Comparison of ENCODE assay signal across 18 cellular contexts in the genomic region with DNA sequence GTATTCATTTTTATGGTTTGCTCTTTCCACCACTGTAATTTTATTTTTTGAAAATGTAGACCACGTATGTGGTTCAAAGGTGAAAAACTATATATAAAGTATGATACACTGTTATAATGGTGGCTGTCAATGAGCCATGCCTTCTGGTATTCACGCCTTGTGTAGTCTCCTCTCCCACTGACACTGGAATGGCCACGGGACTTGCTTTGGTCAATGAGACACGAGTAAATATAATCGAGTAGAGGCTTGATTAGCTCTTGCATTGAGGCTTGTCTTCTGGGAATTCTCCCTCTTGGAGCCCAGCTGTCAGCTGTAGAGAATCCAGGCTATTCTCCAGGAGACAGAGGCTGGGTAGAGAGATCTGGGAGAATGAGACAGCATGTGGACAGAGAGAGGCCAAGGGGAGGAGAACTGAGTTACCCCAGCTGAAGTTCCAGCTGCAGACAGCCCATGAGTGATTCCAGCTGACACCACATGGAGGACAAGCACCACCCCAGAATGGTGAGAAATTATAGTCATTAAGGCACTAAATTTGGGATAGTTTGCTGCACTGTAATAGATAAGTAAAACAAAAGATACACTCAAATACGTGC. TPM values are rescaled to one million over a fixed set of nuclear protein-coding genes. Genes with fewer than 3 reads are reported as not detected.
DNase-seq lines count a peak whose midpoint lies in the region; ATAC-seq and TF ChIP-seq lines count a peak whose summit lies in the region.
"Had no signal": no experiment of that assay in that cellular context is flagged by ENCODE, and none has a peak within 500 bp of the region (broad histone marks: within the 10 kb centered on the region; RNA-seq: fewer than 3 reads in every experiment).

No MANE protein-coding gene starts in this region.

- H4K8ac ChIP-seq in IMR-90 (ENCODE audit: low read depth in 2 of 2, low read length in 2 of 2): no peak overlapping the region

- DNase-seq in IMR-90 (no peak), Panc1 (ENCODE audit: low read depth, low spot score) (no peak), heart right ventricle (peak in 1 of 2 donors; percentile 47), myocyte (ENCODE audit: low read depth) (peak; percentile 91), G401 (ENCODE audit: low spot score) (no peak), anterior cingulate cortex (lab: John Stamatoyannopoulos, UW) (no peak)
- DNase-seq: Calu3; CD4-positive, CD25-positive, alpha-beta regulatory T cell; DND-41; GF-D8; H7; KG1; NCI-H1092; NCI-H2107; NCI-H774; SJCRH30 had no signal

- H2BK15ac ChIP-seq in IMR-90 (ENCODE audit: low read depth, low read length): no peak overlapping the region

- CTCF ChIA-PET in IMR-90 (lab: Yijun Ruan, JAX): interaction anchor here (0.9 kb wide), 1 partner anchor 14 kb away, joined by 3 read pairs; no protein-coding TSS in a partner anchor
- CTCF ChIA-PET in Panc1 (lab: Charles Lee): no interaction called here

- H3K9ac ChIP-seq in IMR-90 (ENCODE audit: low read depth, low read length): no peak overlapping the region

- no peak overlapping the region for H2BK120ac ChIP-seq in IMR-90 (ENCODE audit: low read depth, low read length)

- WGBS in IMR-90 (ENCODE audit: extremely low coverage in 2 of 2, insufficient read length in 1 of 2), 2 experiments: 63% methylated on average over 2 of the region's 6 CpGs; no CpG with 5 or more reads in 1 of the 2 experiments
- WGBS in heart right ventricle, 2 donors: 62 to 66% methylated on average over 6 of the region's 6 CpGs

- H3K27ac ChIP-seq in IMR-90 (ENCODE audit: insufficient read depth, low read length) (no peak overlapping the region), Panc1 (ENCODE audit: low read length) (no peak overlapping the region), heart right ventricle (no peak overlapping the region)
- H3K27ac ChIP-seq: SJCRH30 had no signal

- H3K4me3 ChIP-seq in IMR-90 (ENCODE audit: insufficient read depth, low read depth, low read length) (no peak overlapping the region), Panc1 (ENCODE audit: low read depth in 2 of 2, low read length in 2 of 2) (no peak overlapping the region), heart right ventricle (no peak overlapping the region)
- H3K4me3 ChIP-seq: SJCRH30 had no signal

- dilution Hi-C loops in IMR-90 (cut with HindIII; ENCODE audit: low sequenced_read_pairs, unreplicated experiment): no loop called here

- no peak overlapping the region for H2AK9ac ChIP-seq in IMR-90 (replicated peaks; ENCODE audit: low read depth, low read length, poor library complexity)

- no peaks in the 10 kb centered on the region for H4K20me1 ChIP-seq in IMR-90 (ENCODE audit: insufficient read depth, low read length)

- no peak overlapping the region for H3K14ac ChIP-seq in IMR-90 (replicated peaks; ENCODE audit: low read depth, low read length)

- H3K9me1 ChIP-seq in IMR-90 (ENCODE audit: insufficient read depth, low read length): no peaks in the 10 kb centered on the region

- H3K4me1 ChIP-seq in IMR-90 (ENCODE audit: control insufficient read depth, insufficient read depth, low read length): no peaks in the 10 kb centered on the region
- H3K4me1 ChIP-seq in Panc1 (ENCODE audit: control insufficient read depth, insufficient read depth, low read length): no peaks in the 10 kb centered on the region
- H3K4me1 ChIP-seq in heart right ventricle: peaks cover 0 to 9% (median 3%) of the 10 kb centered on the region in 9 donors
- H3K4me1 ChIP-seq: SJCRH30 had no signal

- TF ChIP-seq RAD21 in IMR-90 (IDR thresholded peaks at IDR 0.05; ENCODE audit: low read length): no peak

- H3K9me3 ChIP-seq in IMR-90 (ENCODE audit: control insufficient read depth, insufficient read depth, low read length) (no peaks in the 10 kb centered on the region), Panc1 (ENCODE audit: control insufficient read depth, insufficient read depth, low read depth, low read length) (no peaks in the 10 kb centered on the region), heart right ventricle (peaks cover 0 to 5% (median 0%) of the 10 kb centered on the region in 11 donors)
- H3K9me3 ChIP-seq: SJCRH30 had no signal

- H3K36me3 ChIP-seq in IMR-90 (ENCODE audit: control insufficient read depth, insufficient read depth, low read length) (no peaks in the 10 kb centered on the region), Panc1 (ENCODE audit: control insufficient read depth, insufficient read depth, low read length) (no peaks in the 10 kb centered on the region), heart right ventricle (no peaks in the 10 kb centered on the region)
- H3K36me3 ChIP-seq: SJCRH30 had no signal

- BruUV-seq in IMR-90 (replicated peaks; lab: Mats Ljungman, UMichigan) (no TSS peak), Panc1 (replicated peaks; lab: Mats Ljungman, UMichigan) (no TSS peak)

- peak overlapping the region; percentile 33 for H2AFZ ChIP-seq in IMR-90 (replicated peaks; ENCODE audit: low read length, poor library complexity)

- POLR2A ChIA-PET in IMR-90 (lab: Charles Lee; ENCODE audit: unreplicated experiment): no interaction called here
- POLR2A ChIA-PET in Panc1 (lab: Charles Lee): no interaction called here

- H3K56ac ChIP-seq in IMR-90 (ENCODE audit: extremely low read depth, insufficient read depth, low read length): no peak overlapping the region

- no peak for TF ChIP-seq POLR2A in IMR-90 (IDR thresholded peaks at IDR 0.05; ENCODE audit: low read depth, low read length)

- TF ChIP-seq CTCF in IMR-90 (conservative IDR thresholded peaks at IDR 0.05; ENCODE audit: low read depth, low read length) (no peak), Panc1 (IDR thresholded peaks at IDR 0.05) (no peak), heart right ventricle (IDR thresholded peaks at IDR 0.05) (no peak)

- no peak overlapping the region for H2BK20ac ChIP-seq in IMR-90 (ENCODE audit: low read depth, low read length)

- no peak overlapping the region for H3K18ac ChIP-seq in IMR-90 (ENCODE audit: low read depth, low read length)

- intact Hi-C loops in IMR-90 (cut with micrococcal nuclease): no loop called here
- intact Hi-C loops in Panc1 (cut with micrococcal nuclease; ENCODE audit: unreplicated experiment): no loop called here
- intact Hi-C loops in heart right ventricle (cut with DNase I): no loop called here

- ATAC-seq in IMR-90 (ENCODE audit: low read depth) (no peak), Panc1 (peak; percentile 62), heart right ventricle (peak; percentile 61 to 95 (median 93)), HG03442 (IDR thresholded peaks at IDR 0.05; ENCODE audit: unreplicated experiment) (no peak), GM19023 (IDR thresholded peaks at IDR 0.05; ENCODE audit: unreplicated experiment) (no peak)

- H4K91ac ChIP-seq in IMR-90 (ENCODE audit: insufficient read depth, low read depth, low read length): no peak overlapping the region

- no peaks in the 10 kb centered on the region for H3K79me1 ChIP-seq in IMR-90 (ENCODE audit: low read depth in 1 of 2, low read length in 2 of 2)

- H3K23ac ChIP-seq in IMR-90 (ENCODE audit: low read depth, low read length): no peak overlapping the region

- H4K5ac ChIP-seq in IMR-90 (ENCODE audit: low read depth, low read length): no peak overlapping the region

- H3K4ac ChIP-seq in IMR-90 (ENCODE audit: low read depth, low read length): no peak overlapping the region

- no peak overlapping the region for H2AK5ac ChIP-seq in IMR-90 (ENCODE audit: low read depth, low read length)

- in situ Hi-C loops in IMR-90 (cut with MboI; ENCODE audit: low sequenced_read_pairs) (no loop called here), Panc1 (cut with HindIII; ENCODE audit: low pct_unique_long_range_greater_than_20kb, low sequenced_read_pairs) (no loop called here), G401 (cut with HindIII; ENCODE audit: low sequenced_read_pairs) (no loop called here)

- no peak overlapping the region for H2BK5ac ChIP-seq in IMR-90 (ENCODE audit: low read depth, low read length, poor library complexity, severe bottlenecking)

- H3K27me3 ChIP-seq in IMR-90 (ENCODE audit: control insufficient read depth, insufficient read depth, low read length) (no peaks in the 10 kb centered on the region), Panc1 (ENCODE audit: control insufficient read depth, insufficient read depth, low read length) (no peaks in the 10 kb centered on the region), heart right ventricle (no peaks in the 10 kb centered on the region)
- H3K27me3 ChIP-seq: SJCRH30 had no signal

- no peak overlapping the region for H3K4me2 ChIP-seq in IMR-90 (ENCODE audit: low read depth, low read length)

TF ChIP-seq in IMR-90, 13 proteins besides CTCF, POLR2A, EP300 and RAD21 (continues in another document):
- TF ChIP-seq, protein P1, sequence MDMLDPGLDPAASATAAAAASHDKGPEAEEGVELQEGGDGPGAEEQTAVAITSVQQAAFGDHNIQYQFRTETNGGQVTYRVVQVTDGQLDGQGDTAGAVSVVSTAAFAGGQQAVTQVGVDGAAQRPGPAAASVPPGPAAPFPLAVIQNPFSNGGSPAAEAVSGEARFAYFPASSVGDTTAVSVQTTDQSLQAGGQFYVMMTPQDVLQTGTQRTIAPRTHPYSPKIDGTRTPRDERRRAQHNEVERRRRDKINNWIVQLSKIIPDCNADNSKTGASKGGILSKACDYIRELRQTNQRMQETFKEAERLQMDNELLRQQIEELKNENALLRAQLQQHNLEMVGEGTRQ (IDR thresholded peaks at IDR 0.05; ENCODE audit: low read depth, low read length): no peak
- TF ChIP-seq FOS (IDR thresholded peaks at IDR 0.05; ENCODE audit: low read depth, low read length) (no peak), MXI1 (IDR thresholded peaks at IDR 0.05; ENCODE audit: borderline replicate concordance, low read depth, low read length) (no peak), CEBPB (IDR thresholded peaks at IDR 0.05; ENCODE audit: low read depth, low read length) (no peak)
- TF ChIP-seq, protein P2, sequence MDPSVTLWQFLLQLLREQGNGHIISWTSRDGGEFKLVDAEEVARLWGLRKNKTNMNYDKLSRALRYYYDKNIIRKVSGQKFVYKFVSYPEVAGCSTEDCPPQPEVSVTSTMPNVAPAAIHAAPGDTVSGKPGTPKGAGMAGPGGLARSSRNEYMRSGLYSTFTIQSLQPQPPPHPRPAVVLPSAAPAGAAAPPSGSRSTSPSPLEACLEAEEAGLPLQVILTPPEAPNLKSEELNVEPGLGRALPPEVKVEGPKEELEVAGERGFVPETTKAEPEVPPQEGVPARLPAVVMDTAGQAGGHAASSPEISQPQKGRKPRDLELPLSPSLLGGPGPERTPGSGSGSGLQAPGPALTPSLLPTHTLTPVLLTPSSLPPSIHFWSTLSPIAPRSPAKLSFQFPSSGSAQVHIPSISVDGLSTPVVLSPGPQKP (IDR thresholded peaks at IDR 0.05; ENCODE audit: borderline replicate concordance, low read depth, low read length): no peak

RNA-seq across cellular contexts. Expression of a gene that starts 25.2 kb away (rescaled TPM):
- 3.9 and 4.5 TPM in 2 replicates for total RNA-seq in IMR-90 (2012; rRNA removed)
- 2.2 TPM in 2 replicates for polyA plus RNA-seq in IMR-90 (2012; rRNA removed)
- 0.76 and 0.87 TPM in 2 replicates for polyA plus RNA-seq in IMR-90 (2012; cell fraction: cytosol; rRNA removed)
- 0.97 and 3.2 TPM in 2 replicates for polyA plus RNA-seq in IMR-90 (2012; cell fraction: nucleus; rRNA removed; ENCODE audit: low replicate concordance)
- total RNA-seq in Panc1 (2021; ENCODE audit: unreplicated experiment): 39.7 TPM
- polyA plus RNA-seq in Panc1 (2012; ENCODE audit: insufficient read length): 19.4 TPM
- total RNA-seq in heart right ventricle: 10 to 100 TPM in 6 of 10 donors, 1 to 10 TPM in 4; 1.7 to 62.0 (median 13.8) TPM
- polyA plus RNA-seq in heart right ventricle: 1 to 10 TPM in 1 of 2 donors, under 1 TPM in 1; 0.84 to 2.3 TPM
- 17.1 and 19.9 TPM in 2 replicates for total RNA-seq in myocyte
- polyA plus RNA-seq in myocyte (2012): 9.0 TPM
- total RNA-seq in G401 (2014; rRNA removed; shearing (Covaris generic)): 2.3 and 3.2 TPM in 2 replicates
- total RNA-seq: CD4-positive, CD25-positive, alpha-beta regulatory T cell had no signal

Comparison
In these comparisons a context has a peak if more than half of its experiments do, and no peak if none do; other contexts are left out.
1. ATAC-seq: peak in Panc1 (single experiment) and heart right ventricle (8 of 8); none in IMR-90 (single experiment), HG03442 (single experiment) and GM19023 (single experiment).